Comparison of ENCODE assay signal across 29 cellular contexts in genomic region chr3:117674321-117674720, GRCh38.
"Had no signal": no experiment of that assay in that cellular context is flagged by ENCODE, and none has a peak within 500 bp of the region (broad histone marks: within the 10 kb centered on the region; RNA-seq: fewer than 3 reads in every experiment).

No MANE protein-coding gene starts in this region.

- H3K4me1 ChIP-seq: breast epithelium, colonic mucosa, esophagus squamous epithelium, heart left ventricle had no signal

- H3K36me3 ChIP-seq: adrenal gland, breast epithelium, cardiac muscle cell, colonic mucosa, esophagus squamous epithelium, heart left ventricle had no signal

- H3K9me3 ChIP-seq: adrenal gland, breast epithelium, colonic mucosa, esophagus squamous epithelium, heart left ventricle had no signal

- H3K27me3 ChIP-seq: adrenal gland, breast epithelium, cardiac muscle cell, colonic mucosa, esophagus squamous epithelium, heart left ventricle had no signal

- ATAC-seq: activated CD4-positive, alpha-beta T cell treated with anti-CD3 and anti-CD28 coated beads for 36 hours; activated CD8-positive, alpha-beta memory T cell treated with anti-CD3 and anti-CD28 coated beads, Interleukin-2, amount 10 ng/mL, durations not matched to agents 7 days and 5 days; activated CD8-positive, alpha-beta T cell treated with anti-CD3 and anti-CD28 coated beads, Interleukin-2, amount 10 ng/mL, durations not matched to agents 7 days and 5 days; activated naive CD8-positive, alpha-beta T cell treated with anti-CD3 and anti-CD28 coated beads, Interleukin-2, amount 50 U/mL, for 24 hours; heart left ventricle had no signal

- H3K27ac ChIP-seq: adrenal gland, breast epithelium, cardiac muscle cell, colonic mucosa, epithelial cell of prostate, esophagus squamous epithelium, heart left ventricle had no signal

- H3K4me3 ChIP-seq: adrenal gland, breast epithelium, cardiac muscle cell, colonic mucosa, esophagus squamous epithelium, heart left ventricle had no signal

- DNase-seq: activated CD4-positive, alpha-beta memory T cell treated with anti-CD3 and anti-CD28 coated beads for 36 hours; activated CD4-positive, alpha-beta T cell treated with anti-CD3 and anti-CD28 coated beads for 36 hours; activated CD4-positive, alpha-beta T cell treated with anti-CD3 and anti-CD28 coated beads, Interleukin-2, amount 10 ng/mL, durations not matched to agents 24 days and 14 days; activated CD4-positive, CD25-positive, alpha-beta regulatory T cell; activated CD4-positive, CD25-positive, alpha-beta regulatory T cell treated with anti-CD3 and anti-CD28 coated beads, Interleukin-2, amount 50 U/mL, for 72 hours; activated CD8-positive, alpha-beta memory T cell treated with anti-CD3 and anti-CD28 coated beads, Interleukin-2, amount 10 ng/mL, durations not matched to agents 7 days and 5 days; activated CD8-positive, alpha-beta memory T cell treated with anti-CD3 and anti-CD28 coated beads, Interleukin-2, amount 50 U/mL, for 4 hours; activated CD8-positive, alpha-beta T cell treated with anti-CD3 and anti-CD28 coated beads, Interleukin-2, amount 10 ng/mL, durations not matched to agents 7 days and 5 days; activated effector memory CD4-positive, alpha-beta T cell treated with anti-CD3 and anti-CD28 coated beads, Interleukin-2, amount 50 U/mL, for 16 hours; activated naive CD4-positive, alpha-beta T cell treated with anti-CD3 and anti-CD28 coated beads for 36 hours; activated naive CD8-positive, alpha-beta T cell treated with anti-CD3 and anti-CD28 coated beads for 36 hours; activated naive CD8-positive, alpha-beta T cell treated with anti-CD3 and anti-CD28 coated beads, Interleukin-2, amount 50 U/mL, for 24 hours; activated T-cell treated with anti-CD3 and anti-CD28 coated beads, Interleukin-2, amount 50 U/mL, for 1 hour; activated T-cell treated with anti-CD3 and anti-CD28 coated beads, Interleukin-2, amount 50 U/mL, for 48 hours; adrenal gland; amygdala; aorta; central memory CD4-positive, alpha-beta T cell; cerebellar nuclear complex; colonic mucosa; effector CD8-positive, alpha-beta T cell; esophagus squamous epithelium; foreskin fibroblast; glutamatergic neuron; heart left ventricle; T-helper 2 cell had no signal
